27 cellular contexts compared by ENCODE assay signal in the genomic region with DNA sequence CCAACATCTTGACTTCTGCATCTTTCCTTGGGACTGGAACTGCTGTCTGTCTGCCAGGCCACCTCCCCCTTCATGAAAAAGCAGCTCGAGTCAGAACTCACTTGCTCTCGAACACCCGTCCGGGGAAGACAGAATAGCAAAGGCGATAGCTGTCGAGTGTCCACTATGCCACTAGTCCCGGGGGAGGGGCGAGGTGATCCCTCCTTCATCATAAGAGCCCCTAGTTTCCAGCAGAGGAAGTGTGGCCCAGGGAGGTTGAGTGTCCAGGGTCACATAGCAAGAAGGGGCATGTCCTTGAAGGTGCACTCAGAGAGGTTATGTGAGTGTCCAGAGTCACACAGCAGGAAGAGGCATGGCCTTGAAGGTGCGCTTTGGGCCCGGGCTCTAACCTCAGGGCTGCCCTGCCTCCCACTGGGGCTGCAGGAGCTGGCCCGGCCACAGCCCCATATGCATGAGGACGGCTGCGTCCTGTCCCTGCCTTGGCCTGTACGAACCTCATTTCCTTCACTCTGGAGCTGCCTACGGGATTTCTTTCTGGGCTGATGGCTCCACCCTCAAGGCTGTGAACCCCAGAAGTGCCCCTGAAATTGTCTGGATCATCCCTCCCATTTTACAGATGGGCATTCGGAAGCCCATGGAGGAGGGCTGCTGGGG. TPM values are rescaled to one million over a fixed set of nuclear protein-coding genes. Genes with fewer than 3 reads are reported as not detected.
"Had no signal": no experiment of that assay in that cellular context is flagged by ENCODE, and none has a peak within 500 bp of the region (broad histone marks: within the 10 kb centered on the region; RNA-seq: fewer than 3 reads in every experiment).

No MANE protein-coding gene starts in this region.

- H3K36me3 ChIP-seq: colonic mucosa, esophagus muscularis mucosa, gastroesophageal sphincter, heart right ventricle, left lung, lower lobe of right lung, sigmoid colon, tibial artery had no signal

- H3K4me3 ChIP-seq: colonic mucosa, esophagus muscularis mucosa, gastroesophageal sphincter, heart right ventricle, left lung, lower lobe of right lung, sigmoid colon, testis, tibial artery had no signal

- H3K27ac ChIP-seq: colonic mucosa, esophagus muscularis mucosa, foreskin keratinocyte, gastroesophageal sphincter, heart right ventricle, left lung, lower lobe of right lung, parathyroid adenoma, sigmoid colon, testis, tibial artery had no signal

- H3K27me3 ChIP-seq: colonic mucosa, left lung, testis had no signal

- DNase-seq: colonic mucosa; effector memory CD4-positive, alpha-beta T cell; foreskin keratinocyte; heart right ventricle; hippocampal formation; lower lobe of right lung; natural killer cell; occipital lobe; sigmoid colon; stimulated activated CD4-positive, alpha-beta T cell treated with anti-CD3 and anti-CD28 coated beads, Interleukin-2, amount 100 ng/mL, for 24 hours; stimulated activated CD4-positive, alpha-beta T cell treated with anti-CD3 and anti-CD28 coated beads, Interleukin-4, amount 100 ng/mL, for 4 hours; stimulated activated naive CD8-positive, alpha-beta T cell treated with anti-CD3 and anti-CD28 coated beads, Interleukin-15, Interleukin-2, amounts not matched to agents 100 U/mL and 50 U/mL, for 24 hours; substantia nigra; testis; tibial artery had no signal

- ATAC-seq: foreskin keratinocyte; gastroesophageal sphincter; left lung; lower lobe of right lung; natural killer cell; stimulated activated memory B cell treated with anti-CD40 and anti-IgM and Interleukin-4, amounts not matched to agents 10 μg/mL and 1 μg/mL and 100 μg/mL, for 72 hours; stimulated activated naive CD8-positive, alpha-beta T cell treated with anti-CD3 and anti-CD28 coated beads, Interleukin-15, Interleukin-2, amounts not matched to agents 100 U/mL and 50 U/mL, for 24 hours had no signal

- H3K4me1 ChIP-seq: colonic mucosa, esophagus muscularis mucosa, foreskin keratinocyte, gastroesophageal sphincter, heart right ventricle, left lung, lower lobe of right lung, parathyroid adenoma, sigmoid colon, testis, tibial artery had no signal

- H3K9me3 ChIP-seq: colonic mucosa, esophagus muscularis mucosa, gastroesophageal sphincter, heart right ventricle, left lung, lower lobe of right lung, sigmoid colon, testis, tibial artery had no signal

RNA-seq across cellular contexts. Expression of gene DBH, which starts 6.7 kb away (rescaled TPM):
- total RNA-seq: chondrocyte, colonic mucosa, endothelial cell of umbilical vein, epithelial cell of proximal tubule, fibroblast of lung, foreskin keratinocyte, gastroesophageal sphincter, lower lobe of right lung, natural killer cell, occipital lobe, progenitor cell of endocrine pancreas, sigmoid colon, skeletal muscle tissue had no signal

RNA-seq across cellular contexts. Expression of gene FAM163B, which starts 33.6 kb away (rescaled TPM):
- total RNA-seq: chondrocyte, endothelial cell of umbilical vein, epithelial cell of proximal tubule, esophagus muscularis mucosa, fibroblast of lung, foreskin keratinocyte, gastroesophageal sphincter, heart right ventricle, lower lobe of right lung, mononuclear cell, natural killer cell, progenitor cell of endocrine pancreas, skeletal muscle tissue had no signal
